2 cellular contexts compared by ENCODE assay signal in the genomic region with DNA sequence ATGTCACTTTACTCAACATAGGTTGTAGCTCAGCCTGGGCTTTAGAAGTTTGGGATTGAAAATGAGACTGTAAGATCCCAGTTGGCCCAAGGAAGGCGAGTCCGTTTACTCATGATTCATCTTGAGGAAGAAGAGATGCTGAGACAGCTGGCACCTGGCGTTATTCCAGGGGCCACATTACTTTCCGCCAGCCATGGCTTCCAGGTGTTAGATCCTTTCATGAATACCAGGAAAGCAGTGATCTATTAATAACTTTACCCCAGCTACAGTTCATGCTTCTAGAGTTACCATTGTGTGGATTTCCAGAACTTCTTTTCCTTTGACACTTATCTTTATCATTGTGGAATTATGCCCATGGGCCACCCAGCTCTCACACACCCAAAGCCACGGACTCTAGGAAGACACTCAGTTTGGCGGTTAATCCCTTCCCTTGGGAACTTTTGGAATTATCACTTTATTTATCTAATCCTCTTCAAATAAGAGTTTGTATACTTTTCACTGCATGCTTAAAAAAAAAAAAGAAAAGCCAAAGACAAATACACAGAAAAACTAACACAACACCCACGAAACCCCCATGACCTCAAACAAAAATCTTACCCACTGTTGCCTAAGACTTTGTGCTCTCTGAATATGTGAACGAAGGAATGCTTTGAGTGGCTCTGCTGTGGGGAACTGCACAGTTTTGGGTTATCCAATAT.
TF ChIP-seq lines count a peak whose summit lies in the region.

No MANE protein-coding gene starts in this region.

TF ChIP-seq in A549, 52 proteins besides CTCF, POLR2A, EP300 and RAD21 (continued from another document and continues in another):
- TF ChIP-seq, protein P1, sequence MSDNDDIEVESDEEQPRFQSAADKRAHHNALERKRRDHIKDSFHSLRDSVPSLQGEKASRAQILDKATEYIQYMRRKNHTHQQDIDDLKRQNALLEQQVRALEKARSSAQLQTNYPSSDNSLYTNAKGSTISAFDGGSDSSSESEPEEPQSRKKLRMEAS (IDR thresholded peaks at IDR 0.05): peak; percentile 39; the same call in 1 of the 2 replicates
- TF ChIP-seq EHF (CRISPR knock-in tag; IDR thresholded peaks at IDR 0.05): no peak
- no peak for TF ChIP-seq ZC3H11A (IDR thresholded peaks at IDR 0.05)
- TF ChIP-seq SMC3 (IDR thresholded peaks at IDR 0.05): no peak
- TF ChIP-seq RNF2 (IDR thresholded peaks at IDR 0.05; ENCODE audit: borderline replicate concordance, low read depth): no peak
- TF ChIP-seq HDAC2 (IDR thresholded peaks at IDR 0.05): no peak
- TF ChIP-seq, protein P2, sequence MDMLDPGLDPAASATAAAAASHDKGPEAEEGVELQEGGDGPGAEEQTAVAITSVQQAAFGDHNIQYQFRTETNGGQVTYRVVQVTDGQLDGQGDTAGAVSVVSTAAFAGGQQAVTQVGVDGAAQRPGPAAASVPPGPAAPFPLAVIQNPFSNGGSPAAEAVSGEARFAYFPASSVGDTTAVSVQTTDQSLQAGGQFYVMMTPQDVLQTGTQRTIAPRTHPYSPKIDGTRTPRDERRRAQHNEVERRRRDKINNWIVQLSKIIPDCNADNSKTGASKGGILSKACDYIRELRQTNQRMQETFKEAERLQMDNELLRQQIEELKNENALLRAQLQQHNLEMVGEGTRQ (IDR thresholded peaks at IDR 0.05): no peak
- no peak for TF ChIP-seq CHD2 (IDR thresholded peaks at IDR 0.05; ENCODE audit: low read length, partially characterized antibody)
- TF ChIP-seq, protein P3, sequence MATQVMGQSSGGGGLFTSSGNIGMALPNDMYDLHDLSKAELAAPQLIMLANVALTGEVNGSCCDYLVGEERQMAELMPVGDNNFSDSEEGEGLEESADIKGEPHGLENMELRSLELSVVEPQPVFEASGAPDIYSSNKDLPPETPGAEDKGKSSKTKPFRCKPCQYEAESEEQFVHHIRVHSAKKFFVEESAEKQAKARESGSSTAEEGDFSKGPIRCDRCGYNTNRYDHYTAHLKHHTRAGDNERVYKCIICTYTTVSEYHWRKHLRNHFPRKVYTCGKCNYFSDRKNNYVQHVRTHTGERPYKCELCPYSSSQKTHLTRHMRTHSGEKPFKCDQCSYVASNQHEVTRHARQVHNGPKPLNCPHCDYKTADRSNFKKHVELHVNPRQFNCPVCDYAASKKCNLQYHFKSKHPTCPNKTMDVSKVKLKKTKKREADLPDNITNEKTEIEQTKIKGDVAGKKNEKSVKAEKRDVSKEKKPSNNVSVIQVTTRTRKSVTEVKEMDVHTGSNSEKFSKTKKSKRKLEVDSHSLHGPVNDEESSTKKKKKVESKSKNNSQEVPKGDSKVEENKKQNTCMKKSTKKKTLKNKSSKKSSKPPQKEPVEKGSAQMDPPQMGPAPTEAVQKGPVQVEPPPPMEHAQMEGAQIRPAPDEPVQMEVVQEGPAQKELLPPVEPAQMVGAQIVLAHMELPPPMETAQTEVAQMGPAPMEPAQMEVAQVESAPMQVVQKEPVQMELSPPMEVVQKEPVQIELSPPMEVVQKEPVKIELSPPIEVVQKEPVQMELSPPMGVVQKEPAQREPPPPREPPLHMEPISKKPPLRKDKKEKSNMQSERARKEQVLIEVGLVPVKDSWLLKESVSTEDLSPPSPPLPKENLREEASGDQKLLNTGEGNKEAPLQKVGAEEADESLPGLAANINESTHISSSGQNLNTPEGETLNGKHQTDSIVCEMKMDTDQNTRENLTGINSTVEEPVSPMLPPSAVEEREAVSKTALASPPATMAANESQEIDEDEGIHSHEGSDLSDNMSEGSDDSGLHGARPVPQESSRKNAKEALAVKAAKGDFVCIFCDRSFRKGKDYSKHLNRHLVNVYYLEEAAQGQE (IDR thresholded peaks at IDR 0.05): no peak
- TF ChIP-seq, protein P4, sequence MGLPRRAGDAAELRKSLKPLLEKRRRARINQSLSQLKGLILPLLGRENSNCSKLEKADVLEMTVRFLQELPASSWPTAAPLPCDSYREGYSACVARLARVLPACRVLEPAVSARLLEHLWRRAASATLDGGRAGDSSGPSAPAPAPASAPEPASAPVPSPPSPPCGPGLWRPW (IDR thresholded peaks at IDR 0.05): no peak
- TF ChIP-seq, protein P5, sequence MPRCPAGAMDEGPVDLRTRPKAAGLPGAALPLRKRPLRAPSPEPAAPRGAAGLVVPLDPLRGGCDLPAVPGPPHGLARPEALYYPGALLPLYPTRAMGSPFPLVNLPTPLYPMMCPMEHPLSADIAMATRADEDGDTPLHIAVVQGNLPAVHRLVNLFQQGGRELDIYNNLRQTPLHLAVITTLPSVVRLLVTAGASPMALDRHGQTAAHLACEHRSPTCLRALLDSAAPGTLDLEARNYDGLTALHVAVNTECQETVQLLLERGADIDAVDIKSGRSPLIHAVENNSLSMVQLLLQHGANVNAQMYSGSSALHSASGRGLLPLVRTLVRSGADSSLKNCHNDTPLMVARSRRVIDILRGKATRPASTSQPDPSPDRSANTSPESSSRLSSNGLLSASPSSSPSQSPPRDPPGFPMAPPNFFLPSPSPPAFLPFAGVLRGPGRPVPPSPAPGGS (IDR thresholded peaks at IDR 0.05): 0 out of 3 replicates have a peak, but pooled peaks have one; percentile 29
- no peak for TF ChIP-seq CBX8 (IDR thresholded peaks at IDR 0.05)
- TF ChIP-seq CEBPB (IDR thresholded peaks at IDR 0.05): peak in 1 of 2 experiments; percentile 48; a peak in 1 of 4 replicates
- TF ChIP-seq, protein P6, sequence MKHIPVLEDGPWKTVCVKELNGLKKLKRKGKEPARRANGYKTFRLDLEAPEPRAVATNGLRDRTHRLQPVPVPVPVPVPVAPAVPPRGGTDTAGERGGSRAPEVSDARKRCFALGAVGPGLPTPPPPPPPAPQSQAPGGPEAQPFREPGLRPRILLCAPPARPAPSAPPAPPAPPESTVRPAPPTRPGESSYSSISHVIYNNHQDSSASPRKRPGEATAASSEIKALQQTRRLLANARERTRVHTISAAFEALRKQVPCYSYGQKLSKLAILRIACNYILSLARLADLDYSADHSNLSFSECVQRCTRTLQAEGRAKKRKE (CRISPR knock-in tag; IDR thresholded peaks at IDR 0.05; ENCODE audit: low read depth): 0 out of 2 replicates have a peak, but pooled peaks have one; percentile 22
- TF ChIP-seq, protein P7, sequence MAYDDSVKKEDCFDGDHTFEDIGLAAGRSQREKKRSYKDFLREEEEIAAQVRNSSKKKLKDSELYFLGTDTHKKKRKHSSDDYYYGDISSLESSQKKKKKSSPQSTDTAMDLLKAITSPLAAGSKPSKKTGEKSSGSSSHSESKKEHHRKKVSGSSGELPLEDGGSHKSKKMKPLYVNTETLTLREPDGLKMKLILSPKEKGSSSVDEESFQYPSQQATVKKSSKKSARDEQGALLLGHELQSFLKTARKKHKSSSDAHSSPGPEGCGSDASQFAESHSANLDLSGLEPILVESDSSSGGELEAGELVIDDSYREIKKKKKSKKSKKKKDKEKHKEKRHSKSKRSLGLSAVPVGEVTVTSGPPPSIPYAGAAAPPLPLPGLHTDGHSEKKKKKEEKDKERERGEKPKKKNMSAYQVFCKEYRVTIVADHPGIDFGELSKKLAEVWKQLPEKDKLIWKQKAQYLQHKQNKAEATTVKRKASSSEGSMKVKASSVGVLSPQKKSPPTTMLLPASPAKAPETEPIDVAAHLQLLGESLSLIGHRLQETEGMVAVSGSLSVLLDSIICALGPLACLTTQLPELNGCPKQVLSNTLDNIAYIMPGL (CRISPR knock-in tag; IDR thresholded peaks at IDR 0.05; ENCODE audit: borderline replicate concordance): no peak
- no peak for TF ChIP-seq MYC (IDR thresholded peaks at IDR 0.05; ENCODE audit: borderline replicate concordance, low read length)
- no peak for TF ChIP-seq HOXB13 (CRISPR knock-in tag; IDR thresholded peaks at IDR 0.05; ENCODE audit: low read depth)
- no peak for TF ChIP-seq FOSL2 (IDR thresholded peaks at IDR 0.05)
- TF ChIP-seq FOSL2 (CRISPR knock-in tag; IDR thresholded peaks at IDR 0.05): peak; percentile 45
- TF ChIP-seq GATA3 (IDR thresholded peaks at IDR 0.05; ENCODE audit: borderline replicate concordance): peak; percentile 23; the same call in 1 of the 2 replicates
- no peak for TF ChIP-seq MAZ (IDR thresholded peaks at IDR 0.05; ENCODE audit: borderline replicate concordance, low read depth, low read length)

TF ChIP-seq in Ishikawa, 13 proteins besides CTCF, POLR2A, EP300 and RAD21:
- TF ChIP-seq, protein P3 (IDR thresholded peaks at IDR 0.05; ENCODE audit: low read depth): no peak
- peak; percentile 59 for TF ChIP-seq YY1 (IDR thresholded peaks at IDR 0.05; ENCODE audit: low read depth)
- TF ChIP-seq EGR1 (IDR thresholded peaks at IDR 0.05): no peak
- TF ChIP-seq TAF1 (IDR thresholded peaks at IDR 0.05; ENCODE audit: low read depth): no peak
- peak; percentile 99 for TF ChIP-seq TCF12 (IDR thresholded peaks at IDR 0.05; ENCODE audit: low read depth)
- TF ChIP-seq NFIC (IDR thresholded peaks at IDR 0.05): peak; percentile 98
- TF ChIP-seq TEAD4 (IDR thresholded peaks at IDR 0.05): peak; percentile 96
- TF ChIP-seq CREB1 (IDR thresholded peaks at IDR 0.05; ENCODE audit: low read depth): no peak
- no peak for TF ChIP-seq CEBPB (IDR thresholded peaks at IDR 0.05)
- TF ChIP-seq, protein P8, sequence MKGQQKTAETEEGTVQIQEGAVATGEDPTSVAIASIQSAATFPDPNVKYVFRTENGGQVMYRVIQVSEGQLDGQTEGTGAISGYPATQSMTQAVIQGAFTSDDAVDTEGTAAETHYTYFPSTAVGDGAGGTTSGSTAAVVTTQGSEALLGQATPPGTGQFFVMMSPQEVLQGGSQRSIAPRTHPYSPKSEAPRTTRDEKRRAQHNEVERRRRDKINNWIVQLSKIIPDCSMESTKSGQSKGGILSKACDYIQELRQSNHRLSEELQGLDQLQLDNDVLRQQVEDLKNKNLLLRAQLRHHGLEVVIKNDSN (IDR thresholded peaks at IDR 0.05): no peak
- no peak for TF ChIP-seq ZBTB7A (IDR thresholded peaks at IDR 0.05; ENCODE audit: low read depth)
- TF ChIP-seq, protein P1 (IDR thresholded peaks at IDR 0.05): no peak; the same call in 1 of the 2 replicates
- peak; percentile 91 for TF ChIP-seq FOXM1 (IDR thresholded peaks at IDR 0.05; ENCODE audit: borderline replicate concordance, low read depth)
